1 cellular context compared by ENCODE assay signal in the genomic region with DNA sequence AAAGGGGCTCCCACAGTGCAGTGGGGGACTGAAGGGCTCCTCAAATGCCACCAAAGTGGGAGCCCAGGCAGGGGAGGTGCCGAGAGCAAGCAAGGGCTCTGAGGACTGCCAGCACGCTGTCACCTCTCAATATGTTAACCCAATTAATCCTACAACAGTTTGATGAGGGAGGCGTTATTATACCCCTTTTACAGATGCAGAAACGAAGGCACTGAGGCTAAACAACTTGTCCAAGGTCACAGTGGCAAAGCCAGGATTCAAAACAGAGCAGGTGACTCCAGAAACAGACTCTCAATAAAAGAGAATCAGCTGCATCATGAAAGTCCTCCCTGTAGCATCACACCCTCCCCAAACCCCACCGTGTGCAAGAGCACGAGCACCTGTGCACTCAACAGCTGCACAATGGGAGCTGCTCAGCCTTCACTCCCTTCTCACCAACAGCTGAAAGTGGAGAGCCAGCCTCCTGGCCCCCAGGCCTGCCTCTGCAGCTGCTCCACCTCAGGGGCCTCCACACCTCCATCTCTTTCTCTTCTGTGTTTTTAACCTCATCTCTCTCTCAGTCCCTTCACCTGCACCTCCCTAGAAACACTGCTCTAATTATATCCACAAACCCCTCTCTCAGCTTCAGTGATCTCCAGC.
TF ChIP-seq lines count a peak whose summit lies in the region.

No MANE protein-coding gene starts in this region.

TF ChIP-seq in K562, 482 proteins besides CTCF, POLR2A, EP300 and RAD21:
- TF ChIP-seq, protein P1, sequence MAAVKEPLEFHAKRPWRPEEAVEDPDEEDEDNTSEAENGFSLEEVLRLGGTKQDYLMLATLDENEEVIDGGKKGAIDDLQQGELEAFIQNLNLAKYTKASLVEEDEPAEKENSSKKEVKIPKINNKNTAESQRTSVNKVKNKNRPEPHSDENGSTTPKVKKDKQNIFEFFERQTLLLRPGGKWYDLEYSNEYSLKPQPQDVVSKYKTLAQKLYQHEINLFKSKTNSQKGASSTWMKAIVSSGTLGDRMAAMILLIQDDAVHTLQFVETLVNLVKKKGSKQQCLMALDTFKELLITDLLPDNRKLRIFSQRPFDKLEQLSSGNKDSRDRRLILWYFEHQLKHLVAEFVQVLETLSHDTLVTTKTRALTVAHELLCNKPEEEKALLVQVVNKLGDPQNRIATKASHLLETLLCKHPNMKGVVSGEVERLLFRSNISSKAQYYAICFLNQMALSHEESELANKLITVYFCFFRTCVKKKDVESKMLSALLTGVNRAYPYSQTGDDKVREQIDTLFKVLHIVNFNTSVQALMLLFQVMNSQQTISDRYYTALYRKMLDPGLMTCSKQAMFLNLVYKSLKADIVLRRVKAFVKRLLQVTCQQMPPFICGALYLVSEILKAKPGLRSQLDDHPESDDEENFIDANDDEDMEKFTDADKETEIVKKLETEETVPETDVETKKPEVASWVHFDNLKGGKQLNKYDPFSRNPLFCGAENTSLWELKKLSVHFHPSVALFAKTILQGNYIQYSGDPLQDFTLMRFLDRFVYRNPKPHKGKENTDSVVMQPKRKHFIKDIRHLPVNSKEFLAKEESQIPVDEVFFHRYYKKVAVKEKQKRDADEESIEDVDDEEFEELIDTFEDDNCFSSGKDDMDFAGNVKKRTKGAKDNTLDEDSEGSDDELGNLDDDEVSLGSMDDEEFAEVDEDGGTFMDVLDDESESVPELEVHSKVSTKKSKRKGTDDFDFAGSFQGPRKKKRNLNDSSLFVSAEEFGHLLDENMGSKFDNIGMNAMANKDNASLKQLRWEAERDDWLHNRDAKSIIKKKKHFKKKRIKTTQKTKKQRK (IDR thresholded peaks at IDR 0.05; ENCODE audit: borderline replicate concordance, low read depth, low read length), result no peak
- TF ChIP-seq KHSRP (IDR thresholded peaks at IDR 0.05) (no peak), HSF4 (CRISPR knock-in tag; IDR thresholded peaks at IDR 0.05; ENCODE audit: borderline replicate concordance) (no peak), RBM25 (IDR thresholded peaks at IDR 0.05; ENCODE audit: low read depth, low read length, severe bottlenecking) (peak; percentile 30)
